ENCODE assay signal across 11 cellular contexts in the genomic region with DNA sequence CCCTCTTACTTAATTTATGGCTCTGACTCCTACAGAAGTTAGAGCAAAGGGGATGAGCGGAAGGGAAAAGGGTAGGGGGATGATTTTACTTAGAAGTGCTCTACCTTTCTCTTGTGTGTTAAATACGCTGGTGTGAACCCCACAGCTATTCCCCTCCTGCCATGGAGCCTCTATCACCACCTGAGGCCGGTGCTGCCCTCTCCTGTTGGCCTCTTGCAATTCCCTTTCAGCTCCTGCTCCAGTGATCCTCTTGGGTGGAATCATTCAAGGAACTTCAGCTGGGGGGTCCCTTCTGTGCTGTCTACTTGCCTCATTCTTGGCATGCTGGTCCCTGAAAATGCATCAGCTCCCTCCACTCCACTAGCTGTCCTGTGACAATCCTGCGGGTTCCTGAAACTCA. TPM values are rescaled to one million over a fixed set of nuclear protein-coding genes. Genes with fewer than 3 reads are reported as not detected.
A peak's percentile ranks its signal among the peaks of the same experiment; 100 is the strongest.
DNase-seq lines count a peak whose midpoint lies in the region; ATAC-seq lines count a peak whose summit lies in the region.
"Had no signal": no experiment of that assay in that cellular context is flagged by ENCODE, and none has a peak within 500 bp of the region (broad histone marks: within the 10 kb centered on the region; RNA-seq: fewer than 3 reads in every experiment).

No MANE protein-coding gene starts in this region.

- no peaks in the 10 kb centered on the region for H3K9me3 ChIP-seq in SJCRH30 (replicated peaks)

- DNase-seq in Ammon's horn (ENCODE audit: low spot score) (peak; percentile 14), SJCRH30 (peak; percentile 21 to 52), left lobe of liver (ENCODE audit: low spot score) (no peak), NOMO-1 treated with dmso at 0.1 percent for 144 hours (lab: John Stamatoyannopoulos, UW; ENCODE audit: unreplicated experiment) (no peak), NCI-H2029 treated with DMSO at 0.1 percent for 48 hours (lab: John Stamatoyannopoulos, UW) (no peak)
- no peak for DNase-seq in activated CD4-positive, CD25-positive, alpha-beta regulatory T cell treated with anti-CD3 and anti-CD28 coated beads, Interleukin-2, amount 50 U/mL, for 72 hours
- DNase-seq: NCI-H2171 had no signal

- H3K4me1 ChIP-seq in SJCRH30 = no peaks in the 10 kb centered on the region

- no peaks in the 10 kb centered on the region; the same call in 1 of the 2 replicates for H3K27me3 ChIP-seq in SJCRH30

- peak; percentile 59 for ATAC-seq in GM18868 (IDR thresholded peaks at IDR 0.05; ENCODE audit: unreplicated experiment)
- ATAC-seq in left lobe of liver = peak; percentile 46
- ATAC-seq in GM19397 (IDR thresholded peaks at IDR 0.05; ENCODE audit: unreplicated experiment) = no peak

- H3K4me3 ChIP-seq in SJCRH30 = no peak overlapping the region
- H3K4me3 ChIP-seq: coronary artery had no signal

- no peaks in the 10 kb centered on the region for H3K36me3 ChIP-seq in SJCRH30

- no peak overlapping the region for H3K27ac ChIP-seq in SJCRH30
- H3K27ac ChIP-seq: coronary artery had no signal

RNA-seq across cellular contexts. Expression of a gene that starts 41.8 kb away (rescaled TPM):
- not detected in 2 replicates for total RNA-seq in SJCRH30 (2014; rRNA removed; shearing (Covaris generic))
- not detected for total RNA-seq in left lobe of liver
- total RNA-seq: omental fat pad had no signal

Comparison
In these comparisons a context has a peak if more than half of its experiments do, and no peak if none do; other contexts are left out.
1. DNase-seq: peak in Ammon's horn (single experiment) and SJCRH30 (2 of 2); none in left lobe of liver (single experiment), NOMO-1 treated with dmso at 0.1 percent for 144 hours (single experiment), NCI-H2029 treated with DMSO at 0.1 percent for 48 hours (single experiment) and activated CD4-positive, CD25-positive, alpha-beta regulatory T cell treated with anti-CD3 and anti-CD28 coated beads, Interleukin-2, amount 50 U/mL, for 72 hours (single experiment).